In the genomic region with DNA sequence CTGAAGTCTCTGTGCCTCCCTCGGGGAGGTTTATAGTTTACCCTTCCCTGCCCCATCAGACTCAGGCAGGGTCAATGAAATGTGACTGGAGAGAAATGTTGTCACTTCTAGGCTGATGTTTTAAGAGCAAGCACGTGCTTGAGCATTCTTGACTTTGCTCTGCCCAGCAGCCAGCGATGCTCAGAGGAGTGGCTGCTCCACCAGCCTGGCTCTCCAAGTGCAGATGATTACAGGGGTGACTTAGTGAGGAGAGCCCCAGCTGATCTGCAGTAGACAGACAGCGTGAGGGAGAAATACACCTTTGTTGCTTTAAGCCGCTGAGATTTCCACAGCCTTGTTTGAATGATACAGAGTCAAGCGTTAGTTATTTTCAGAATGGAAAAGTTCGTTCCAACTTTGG, we compare ENCODE assay signal across 25 cellular contexts.
"Had no signal": no experiment of that assay in that cellular context is flagged by ENCODE, and none has a peak within 500 bp of the region (broad histone marks: within the 10 kb centered on the region; RNA-seq: fewer than 3 reads in every experiment).

No MANE protein-coding gene starts in this region.

- H3K27ac ChIP-seq: colonic mucosa, coronary artery, dorsolateral prefrontal cortex, epithelial cell of prostate, esophagus muscularis mucosa, esophagus squamous epithelium, foreskin keratinocyte, gastrocnemius medialis, gastroesophageal sphincter, heart left ventricle, heart right ventricle had no signal

- H3K36me3 ChIP-seq: colonic mucosa, esophagus muscularis mucosa, esophagus squamous epithelium, gastrocnemius medialis, gastroesophageal sphincter, heart left ventricle, heart right ventricle had no signal

- H3K9me3 ChIP-seq: colonic mucosa, esophagus muscularis mucosa, esophagus squamous epithelium, gastrocnemius medialis, gastroesophageal sphincter, heart left ventricle had no signal

- H3K4me1 ChIP-seq: colonic mucosa, esophagus muscularis mucosa, esophagus squamous epithelium, foreskin keratinocyte, gastrocnemius medialis, gastroesophageal sphincter, heart left ventricle, heart right ventricle had no signal

- H3K4me3 Mint-ChIP-seq: dendritic cell treated with granulocyte-macrophage colony-stimulating factor and Interleukin-4, amounts not matched to agents 40 ng/mL and 50 ng/mL, for 4 days; effector memory CD8-positive, alpha-beta T cell; endodermal cell had no signal

- H3K27me3 Mint-ChIP-seq: dendritic cell treated with granulocyte-macrophage colony-stimulating factor and Interleukin-4, amounts not matched to agents 40 ng/mL and 50 ng/mL, for 4 days; effector memory CD8-positive, alpha-beta T cell had no signal

- H3K27me3 ChIP-seq: colonic mucosa, dorsolateral prefrontal cortex, esophagus muscularis mucosa, esophagus squamous epithelium, foreskin keratinocyte, gastrocnemius medialis, gastroesophageal sphincter, heart left ventricle, heart right ventricle had no signal

- DNase-seq: colonic mucosa; cortex of kidney; dermis blood vessel endothelial cell; dorsolateral prefrontal cortex; effector CD4-positive, alpha-beta T cell; effector CD8-positive, alpha-beta T cell; effector memory CD4-positive, alpha-beta T cell; effector memory CD8-positive, alpha-beta T cell; endodermal cell; erythroblast; esophagus squamous epithelium; foreskin fibroblast; foreskin keratinocyte; foreskin melanocyte; gastrocnemius medialis; glutamatergic neuron; head of caudate nucleus; heart left ventricle; heart right ventricle had no signal

- H3K4me3 ChIP-seq: colonic mucosa, coronary artery, dorsolateral prefrontal cortex, esophagus muscularis mucosa, esophagus squamous epithelium, gastrocnemius medialis, gastroesophageal sphincter, heart left ventricle, heart right ventricle had no signal

- ATAC-seq: effector memory CD8-positive, alpha-beta T cell; esophagus mucosa; foreskin keratinocyte; gastrocnemius medialis; gastroesophageal sphincter; heart left ventricle; heart right ventricle had no signal

- H3K27ac Mint-ChIP-seq: dendritic cell treated with granulocyte-macrophage colony-stimulating factor and Interleukin-4, amounts not matched to agents 40 ng/mL and 50 ng/mL, for 4 days; effector memory CD8-positive, alpha-beta T cell; endodermal cell had no signal
